In genomic region chr10:99920901-99921300, GRCh38 we compare ENCODE assay signal across 16 cellular contexts.
DNase-seq lines count a peak whose midpoint lies in the region; ATAC-seq and TF ChIP-seq lines count a peak whose summit lies in the region.
"Had no signal": no experiment of that assay in that cellular context is flagged by ENCODE, and none has a peak within 500 bp of the region (broad histone marks: within the 10 kb centered on the region; RNA-seq: fewer than 3 reads in every experiment).

No MANE protein-coding gene starts in this region.

- no peak overlapping the region for H4K91ac ChIP-seq in H9 (ENCODE audit: insufficient read length, low read depth, low read length)

- H3F3A ChIP-seq in neural progenitor cell (ENCODE audit: low read depth): peaks cover 27% of the 10 kb centered on the region

- H3K9ac ChIP-seq in H9 (ENCODE audit: extremely low read depth, insufficient read length, low read length) (no peak overlapping the region), neural progenitor cell (no peak overlapping the region), Karpas-422 (ENCODE audit: low read length) (no peak overlapping the region)

- no peaks in the 10 kb centered on the region for H4K20me1 ChIP-seq in H9 (ENCODE audit: control insufficient read depth, insufficient read depth, insufficient read length)
- H4K20me1 ChIP-seq in neural progenitor cell (ENCODE audit: low read depth): no peaks in the 10 kb centered on the region
- H4K20me1 ChIP-seq in Karpas-422 (ENCODE audit: insufficient read depth, low read depth, low read length): no peaks in the 10 kb centered on the region

- no peak for TF ChIP-seq EP300 in gastroesophageal sphincter (IDR thresholded peaks at IDR 0.05)

- H3K9me3 ChIP-seq in H9 (ENCODE audit: control insufficient read depth, low read depth, low read length): no peaks in the 10 kb centered on the region
- H3K9me3 ChIP-seq in neural progenitor cell (ENCODE audit: low read depth): no peaks in the 10 kb centered on the region
- no peaks in the 10 kb centered on the region for H3K9me3 ChIP-seq in Karpas-422 (ENCODE audit: low read length)
- H3K9me3 ChIP-seq in gastroesophageal sphincter: no peaks in the 10 kb centered on the region
- H3K9me3 ChIP-seq: ascending aorta, psoas muscle had no signal

- no peak overlapping the region for H3K23ac ChIP-seq in H9 (ENCODE audit: insufficient read length, low read depth, low read length)

- H3K79me2 ChIP-seq in H9 (ENCODE audit: insufficient read depth, low read length): no peaks in the 10 kb centered on the region
- peaks cover 15% of the 10 kb centered on the region for H3K79me2 ChIP-seq in neural progenitor cell (ENCODE audit: low read depth)
- peaks cover 41% of the 10 kb centered on the region for H3K79me2 ChIP-seq in Karpas-422 (ENCODE audit: low read length)

- no peaks in the 10 kb centered on the region for H3K79me1 ChIP-seq in H9 (ENCODE audit: insufficient read depth, low read depth, low read length, poor library complexity, severe bottlenecking)

- H3K27me3 ChIP-seq in H9 (ENCODE audit: insufficient read depth, low read length) (no peaks in the 10 kb centered on the region), neural progenitor cell (no peaks in the 10 kb centered on the region), Karpas-422 (ENCODE audit: low read length) (no peaks in the 10 kb centered on the region), gastroesophageal sphincter (no peaks in the 10 kb centered on the region)
- H3K27me3 ChIP-seq: ascending aorta had no signal

- no peak overlapping the region for H2BK5ac ChIP-seq in H9 (ENCODE audit: insufficient read length, low read length)

- no peak overlapping the region for H3K4me2 ChIP-seq in H9 (ENCODE audit: insufficient read depth, insufficient read length, low read length)
- no peak overlapping the region for H3K4me2 ChIP-seq in neural progenitor cell
- H3K4me2 ChIP-seq in Karpas-422 (ENCODE audit: low read depth, low read length, poor library complexity, severe bottlenecking): no peak overlapping the region

- H3K27ac Mint-ChIP-seq in H9 (peak overlapping the region in 2 of 3 experiments; percentile 21 to 32; a peak in 3 of 7 replicates), neural progenitor cell (peak overlapping the region; percentile 54)
- H3K27ac Mint-ChIP-seq: activated CD4-positive, alpha-beta T cell treated with anti-CD3 and anti-CD28 coated beads, Interleukin-2, amount 10 ng/mL, durations not matched to agents 24 days and 14 days; activated T-helper 17 cell treated with anti-CD3 and anti-CD28 coated beads, Interleukin-2, amount 50 U/mL, for 72 hours had no signal

- TF ChIP-seq POLR2A in gastroesophageal sphincter (IDR thresholded peaks at IDR 0.05): no peak

- H2BK20ac ChIP-seq in H9 (ENCODE audit: low read depth, low read length, poor library complexity, severe bottlenecking): no peak overlapping the region

- H3K27ac ChIP-seq in H9 (ENCODE audit: insufficient read length, low read depth, low read length) (no peak overlapping the region), neural progenitor cell (no peak overlapping the region), Karpas-422 (ENCODE audit: low read length) (no peak overlapping the region), gastroesophageal sphincter (no peak overlapping the region)
- H3K27ac ChIP-seq: ascending aorta, C4-2B, psoas muscle had no signal

- peaks cover 16 to 25% of the 10 kb centered on the region in 2 experiments for H3K4me1 Mint-ChIP-seq in H9
- H3K4me1 Mint-ChIP-seq in neural progenitor cell: peaks cover 27% of the 10 kb centered on the region
- H3K4me1 Mint-ChIP-seq: activated T-helper 17 cell treated with anti-CD3 and anti-CD28 coated beads, Interleukin-2, amount 50 U/mL, for 72 hours had no signal

- H3K36me3 Mint-ChIP-seq in H9 (ENCODE audit: insufficient read depth in 1 of 3, low read depth in 3 of 3): peaks cover 0 to 7% (median 0%) of the 10 kb centered on the region in 3 experiments; a peak in 2 of 7 replicates
- H3K36me3 Mint-ChIP-seq in neural progenitor cell: peaks cover 4% of the 10 kb centered on the region

- H3K4me3 Mint-ChIP-seq in H9 (no peak overlapping the region), neural progenitor cell (no peak overlapping the region)
- H3K4me3 Mint-ChIP-seq: activated CD4-positive, alpha-beta T cell treated with anti-CD3 and anti-CD28 coated beads, Interleukin-2, amount 10 ng/mL, durations not matched to agents 24 days and 14 days; activated T-helper 17 cell treated with anti-CD3 and anti-CD28 coated beads, Interleukin-2, amount 50 U/mL, for 72 hours had no signal

- H3K14ac ChIP-seq in H9 (ENCODE audit: insufficient read depth, low read length): no peak overlapping the region

- no peak overlapping the region for H4K8ac ChIP-seq in H9 (replicated peaks; ENCODE audit: insufficient read length, low read depth, low read length)

- no peak for DNase-seq in H9
- peak; percentile 51 for DNase-seq in RPMI7951 (ENCODE audit: low read depth)
- DNase-seq in fibroblast of gingiva (ENCODE audit: low read depth): peak; percentile 6
- no peak for DNase-seq in neural progenitor cell (ENCODE audit: low spot score)
- DNase-seq in Karpas-422: no peak
- DNase-seq: activated CD4-positive, alpha-beta T cell treated with anti-CD3 and anti-CD28 coated beads, Interleukin-2, amount 10 ng/mL, durations not matched to agents 24 days and 14 days; midbrain; NCI-H1417 treated with DMSO at 0.1 percent for 48 hours; NK-92 treated with Interleukin-12 subunit alpha and Interleukin-12 subunit beta, amount 100 ng/mL, for 24 hours; psoas muscle had no signal

- H3K27me3 Mint-ChIP-seq in H9 (ENCODE audit: low read depth) (no peaks in the 10 kb centered on the region), neural progenitor cell (ENCODE audit: insufficient read depth, low read depth) (peaks cover 4% of the 10 kb centered on the region)
- H3K27me3 Mint-ChIP-seq: activated CD4-positive, alpha-beta T cell treated with anti-CD3 and anti-CD28 coated beads, Interleukin-2, amount 10 ng/mL, durations not matched to agents 24 days and 14 days; activated T-helper 17 cell treated with anti-CD3 and anti-CD28 coated beads, Interleukin-2, amount 50 U/mL, for 72 hours had no signal

- H3K36me3 ChIP-seq in neural progenitor cell (no peaks in the 10 kb centered on the region), Karpas-422 (ENCODE audit: insufficient read depth, low read length) (no peaks in the 10 kb centered on the region), gastroesophageal sphincter (no peaks in the 10 kb centered on the region)
- H3K36me3 ChIP-seq: ascending aorta had no signal

- H2BK120ac ChIP-seq in H9 (ENCODE audit: low read depth, low read length, poor library complexity, severe bottlenecking): no peak overlapping the region

- H3K9me3 Mint-ChIP-seq in H9 (no peaks in the 10 kb centered on the region), neural progenitor cell (no peaks in the 10 kb centered on the region)
- H3K9me3 Mint-ChIP-seq: activated CD4-positive, alpha-beta T cell treated with anti-CD3 and anti-CD28 coated beads, Interleukin-2, amount 10 ng/mL, durations not matched to agents 24 days and 14 days; activated T-helper 17 cell treated with anti-CD3 and anti-CD28 coated beads, Interleukin-2, amount 50 U/mL, for 72 hours had no signal

- no peaks in the 10 kb centered on the region for H3K9me2 ChIP-seq in Karpas-422 (replicated peaks; ENCODE audit: insufficient read depth, low read length)

- no peak overlapping the region for H3T11ph ChIP-seq in H9 (ENCODE audit: low read length)

- no peak overlapping the region for H2AK5ac ChIP-seq in H9 (ENCODE audit: insufficient read length, low read length)

- H2BK15ac ChIP-seq in H9 (ENCODE audit: low read depth, low read length): no peak overlapping the region

- H3K4me3 ChIP-seq in neural progenitor cell (no peak overlapping the region), Karpas-422 (ENCODE audit: low read length) (no peak overlapping the region), gastroesophageal sphincter (no peak overlapping the region)
- H3K4me3 ChIP-seq: ascending aorta, psoas muscle had no signal

- no peak overlapping the region for H3K4ac ChIP-seq in H9 (ENCODE audit: low read depth, low read length)

- H3K23me2 ChIP-seq in H9 (ENCODE audit: insufficient read length, low read depth, low read length, poor library complexity, severe bottlenecking): no peaks in the 10 kb centered on the region

- TF ChIP-seq CTCF in H9 (conservative IDR thresholded peaks at IDR 0.05): no peak
- TF ChIP-seq CTCF in neural progenitor cell (IDR thresholded peaks at IDR 0.05): no peak
- TF ChIP-seq CTCF in gastroesophageal sphincter (IDR thresholded peaks at IDR 0.05): no peak

- H4K5ac ChIP-seq in H9 (ENCODE audit: insufficient read length, low read depth, low read length): no peak overlapping the region

- H2AFZ ChIP-seq in H9 (ENCODE audit: low read length): no peak overlapping the region
- no peak overlapping the region for H2AFZ ChIP-seq in neural progenitor cell (replicated peaks)
- H2AFZ ChIP-seq in Karpas-422 (ENCODE audit: low read length): no peak overlapping the region

- no peak overlapping the region for H3K56ac ChIP-seq in H9 (ENCODE audit: insufficient read length, low read depth, low read length)

- H3K18ac ChIP-seq in H9 (ENCODE audit: insufficient read length, low read depth, low read length): no peak overlapping the region

- ATAC-seq in GM18498 (IDR thresholded peaks at IDR 0.05; ENCODE audit: unreplicated experiment) (no peak), gastroesophageal sphincter (no peak), GM18909 (IDR thresholded peaks at IDR 0.05; ENCODE audit: poor library complexity, unreplicated experiment) (no peak)
- ATAC-seq: activated T-helper 17 cell treated with anti-CD3 and anti-CD28 coated beads, Interleukin-2, amount 50 U/mL, for 72 hours had no signal

- H3K4me1 ChIP-seq in H9 (ENCODE audit: insufficient read depth, low read length) (no peaks in the 10 kb centered on the region; the same call in 1 of the 2 replicates), neural progenitor cell (peaks cover 20% of the 10 kb centered on the region), Karpas-422 (ENCODE audit: low read length) (no peaks in the 10 kb centered on the region), gastroesophageal sphincter (peaks cover 0 to 33% (median 2%) of the 10 kb centered on the region in 3 donors)

- H2BK12ac ChIP-seq in H9 (ENCODE audit: insufficient read length, low read depth, low read length): no peak overlapping the region

- no CpG with 5 or more reads among the region's 4 CpGs for WGBS in H9 (ENCODE audit: extremely low coverage, insufficient read length, low lambda C conversion rate)
- 83 to 100% methylated on average over 3 to 4 of the region's 4 CpGs for WGBS in gastroesophageal sphincter (ENCODE audit: low coverage in 1 of 2), 2 donors

Comparison
In these comparisons a context has a peak if more than half of its experiments do, and no peak if none do; other contexts are left out.
1. DNase-seq: peak in RPMI7951 (single experiment) and fibroblast of gingiva (single experiment); none in H9 (single experiment), neural progenitor cell (single experiment) and Karpas-422 (single experiment).